Comparison of ENCODE assay signal across 10 cellular contexts in genomic region chr4:110869862-110870577, GRCh38.
DNase-seq lines count a peak whose midpoint lies in the region; ATAC-seq, FAIRE-seq and TF ChIP-seq lines count a peak whose summit lies in the region.
"Had no signal": no experiment of that assay in that cellular context is flagged by ENCODE, and none has a peak within 500 bp of the region (broad histone marks: within the 10 kb centered on the region; RNA-seq: fewer than 3 reads in every experiment).

No MANE protein-coding gene starts in this region.

- TF ChIP-seq CTCF in suprapubic skin (IDR thresholded peaks at IDR 0.05) (no peak), WTC11 (IDR thresholded peaks at IDR 0.05) (no peak)

- TF ChIP-seq EP300 in suprapubic skin (IDR thresholded peaks at IDR 0.05): no peak

- H3K27me3 ChIP-seq in muscle layer of duodenum (ENCODE audit: low read depth, low read length): no peaks in the 10 kb centered on the region
- H3K27me3 ChIP-seq in suprapubic skin: no peaks in the 10 kb centered on the region
- H3K27me3 ChIP-seq: ovary, upper lobe of right lung had no signal

- TF ChIP-seq POLR2A in H54 (IDR thresholded peaks at IDR 0.05; ENCODE audit: low read depth, low read length): no peak
- no peak for TF ChIP-seq POLR2A in suprapubic skin (IDR thresholded peaks at IDR 0.05)

- H3K4me3 Mint-ChIP-seq in WTC11: no peak overlapping the region

- no peaks in the 10 kb centered on the region for H3K36me3 Mint-ChIP-seq in WTC11

- 62% methylated on average over 1 of the region's 1 CpG for WGBS in suprapubic skin

- peak; percentile 73 for FAIRE-seq in H54 (lab: Jason Lieb, UNC)

- H3K36me3 ChIP-seq in muscle layer of duodenum (ENCODE audit: control insufficient read depth in 1 of 2, insufficient read depth in 2 of 2, low read length in 2 of 2) (no peaks in the 10 kb centered on the region), suprapubic skin (no peaks in the 10 kb centered on the region)
- H3K36me3 ChIP-seq: ovary, upper lobe of right lung had no signal

- H3K4me1 ChIP-seq in muscle layer of duodenum (ENCODE audit: control insufficient read depth in 1 of 2, insufficient read depth in 2 of 2, low read length in 2 of 2): no peaks in the 10 kb centered on the region
- H3K4me1 ChIP-seq in suprapubic skin: peaks cover 11% of the 10 kb centered on the region
- H3K4me1 ChIP-seq: upper lobe of right lung had no signal

- H3K27ac Mint-ChIP-seq in WTC11: no peak overlapping the region

- ATAC-seq in GM18858 (IDR thresholded peaks at IDR 0.05; ENCODE audit: unreplicated experiment) (peak; percentile 78), WTC11 (no peak)
- ATAC-seq: upper lobe of right lung had no signal

- CTCF ChIA-PET in WTC11 (lab: Charles Lee): no interaction called here

- H3K4me1 Mint-ChIP-seq in WTC11: no peaks in the 10 kb centered on the region

- H3K4me3 ChIP-seq in muscle layer of duodenum (ENCODE audit: low read depth in 1 of 2, low read length in 2 of 2): no peak overlapping the region
- H3K4me3 ChIP-seq in suprapubic skin: no peak overlapping the region
- H3K4me3 ChIP-seq: ovary, upper lobe of right lung had no signal

- H3K27ac ChIP-seq in muscle layer of duodenum (ENCODE audit: low read length): peak overlapping the region; percentile 1
- no peak overlapping the region for H3K27ac ChIP-seq in suprapubic skin
- H3K27ac ChIP-seq: ovary, upper lobe of right lung had no signal

- DNase-seq in H54 (ENCODE audit: insufficient read length, low spot score): no peak
- peak; percentile 50 for DNase-seq in HT1080 (ENCODE audit: low read depth)
- no peak for DNase-seq in stimulated activated CD4-positive, alpha-beta T cell treated with anti-CD3 and anti-CD28 coated beads, Interleukin-2, amount 100 ng/mL, for 48 hours
- DNase-seq in suprapubic skin (ENCODE audit: low spot score in 2 of 2): no peak
- DNase-seq in WTC11 (ENCODE audit: low spot score): no peak
- no peak for DNase-seq in KG1 (lab: John Stamatoyannopoulos, UW)
- DNase-seq: ovary, upper lobe of right lung had no signal

- POLR2A ChIA-PET in WTC11 (lab: Charles Lee): no interaction called here

- 0 out of 2 replicates have a peak, but pooled peaks cover 4% of the 10 kb centered on the region for H3K9me3 Mint-ChIP-seq in WTC11

- H3K9me3 ChIP-seq in muscle layer of duodenum (ENCODE audit: control insufficient read depth in 1 of 2, low read length in 2 of 2): no peaks in the 10 kb centered on the region
- no peaks in the 10 kb centered on the region for H3K9me3 ChIP-seq in suprapubic skin
- H3K9me3 ChIP-seq: ovary, upper lobe of right lung had no signal

- H3K27me3 Mint-ChIP-seq in WTC11 (ENCODE audit: low read depth): no peaks in the 10 kb centered on the region

TF ChIP-seq in WTC11, 78 proteins besides CTCF, POLR2A, EP300 and RAD21 (continues in another document):
- TF ChIP-seq SOX15 (CRISPR knock-in tag; IDR thresholded peaks at IDR 0.05): no peak
- no peak for TF ChIP-seq E2F5 (CRISPR knock-in tag; IDR thresholded peaks at IDR 0.05)
- no peak for TF ChIP-seq FOXK1 (CRISPR knock-in tag; IDR thresholded peaks at IDR 0.05)
- no peak for TF ChIP-seq ZBTB21 (CRISPR knock-in tag; IDR thresholded peaks at IDR 0.05; ENCODE audit: borderline replicate concordance)
- TF ChIP-seq USF1 (CRISPR knock-in tag; IDR thresholded peaks at IDR 0.05): no peak
- no peak for TF ChIP-seq PRDM15 (CRISPR knock-in tag; IDR thresholded peaks at IDR 0.05)
- TF ChIP-seq ZBTB43 (CRISPR knock-in tag; IDR thresholded peaks at IDR 0.05): no peak
- no peak for TF ChIP-seq OVOL2 (CRISPR knock-in tag; IDR thresholded peaks at IDR 0.05; ENCODE audit: borderline replicate concordance)
- TF ChIP-seq FOXP1 (CRISPR knock-in tag; IDR thresholded peaks at IDR 0.05; ENCODE audit: borderline replicate concordance): no peak
- no peak for TF ChIP-seq CDX4 (CRISPR knock-in tag; IDR thresholded peaks at IDR 0.05; ENCODE audit: borderline replicate concordance)
- TF ChIP-seq IRF1 (CRISPR knock-in tag; IDR thresholded peaks at IDR 0.05): no peak
- no peak for TF ChIP-seq ZNF416 (CRISPR knock-in tag; IDR thresholded peaks at IDR 0.05)
- no peak for TF ChIP-seq TP53 (CRISPR knock-in tag; IDR thresholded peaks at IDR 0.05)
- no peak for TF ChIP-seq USF2 (CRISPR knock-in tag; IDR thresholded peaks at IDR 0.05)
